Comparison of ENCODE assay signal across 26 cellular contexts in the genomic region with DNA sequence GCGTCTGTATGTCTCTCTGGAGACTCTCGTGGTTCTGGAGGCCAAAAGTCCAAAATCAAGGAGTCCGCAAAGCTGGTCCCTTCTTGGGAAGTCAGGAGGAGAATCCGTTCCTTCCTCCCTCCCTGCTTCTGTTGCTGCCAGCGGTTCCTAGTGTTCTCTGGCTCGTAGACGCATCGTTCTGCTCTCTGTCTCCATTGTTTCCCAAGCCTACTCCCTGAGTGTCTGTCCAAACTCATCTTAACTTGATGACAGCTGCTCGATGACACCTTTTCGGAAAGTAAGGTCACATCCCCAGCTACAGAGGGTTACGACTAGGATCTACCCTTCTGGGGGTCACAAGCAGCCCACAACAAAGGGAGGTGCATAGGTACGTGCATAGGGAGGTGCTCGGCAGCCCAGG.
"Had no signal": no experiment of that assay in that cellular context is flagged by ENCODE, and none has a peak within 500 bp of the region (broad histone marks: within the 10 kb centered on the region; RNA-seq: fewer than 3 reads in every experiment).

No MANE protein-coding gene starts in this region.

- H3K9me3 ChIP-seq: ascending aorta, body of pancreas, SJCRH30, SK-N-SH had no signal

- H3K36me3 ChIP-seq: ascending aorta, SJCRH30 had no signal

- DNase-seq: activated CD4-positive, alpha-beta T cell treated with anti-CD3 and anti-CD28 coated beads, Interleukin-2, amount 50 U/mL, for 1 hour; activated CD4-positive, CD25-positive, alpha-beta regulatory T cell; activated CD8-positive, alpha-beta T cell treated with anti-CD3 and anti-CD28 coated beads for 36 hours; activated effector memory CD4-positive, alpha-beta T cell treated with anti-CD3 and anti-CD28 coated beads, Interleukin-2, amount 50 U/mL, for 16 hours; activated naive CD4-positive, alpha-beta T cell treated with Interleukin-2 at 50 U/mL for 16 hours; activated naive CD8-positive, alpha-beta T cell treated with anti-CD3 and anti-CD28 coated beads, Interleukin-2, amount 50 U/mL, for 24 hours; activated T-cell treated with anti-CD3 and anti-CD28 coated beads, Interleukin-2, amount 50 U/mL, for 24 hours; amniotic stem cell; MV-4-11; NCI-H1092 treated with DMSO at 0.1 percent for 48 hours; NCI-H1436; NCI-H1694 treated with DMSO at 0.1 percent for 48 hours; NCI-H2029 treated with DMSO at 0.1 percent for 48 hours; NCI-H345; NCI-H510A; NCI-H526 treated with DMSO at 0.1 percent for 48 hours; NCI-H82; OCI-M1; RPMI8226; SJCRH30; SK-N-SH; T-helper 1 cell had no signal

- H3K9ac ChIP-seq: KMS-11, SK-N-SH had no signal

- H3K27me3 ChIP-seq: ascending aorta, body of pancreas, SJCRH30 had no signal

- H3K4me2 ChIP-seq: KMS-11, SK-N-SH had no signal

- H3K4me1 ChIP-seq: ascending aorta, body of pancreas had no signal

- H3K9me2 ChIP-seq: SK-N-SH had no signal

- H3K27ac ChIP-seq: ascending aorta, body of pancreas, KMS-11, SJCRH30, VCaP had no signal

- H3K4me3 ChIP-seq: ascending aorta, body of pancreas, SJCRH30 had no signal
